ENCODE assay signal across 7 cellular contexts in genomic region chr18:9682572-9682971, GRCh38.
"Had no signal": no experiment of that assay in that cellular context is flagged by ENCODE, and none has a peak within 500 bp of the region (broad histone marks: within the 10 kb centered on the region; RNA-seq: fewer than 3 reads in every experiment).

No MANE protein-coding gene starts in this region.

- H3K27ac ChIP-seq: KMS-11 had no signal

- H3K9me3 Mint-ChIP-seq: HFFc6 had no signal

- H3K36me3 ChIP-seq: HAP-1 had no signal

- H3K4me3 ChIP-seq: HAP-1 had no signal

- H3K4me1 ChIP-seq: HAP-1 had no signal

- H3K4me3 Mint-ChIP-seq: HFFc6 had no signal

- DNase-seq: GOT3, H7, Karpas-422, KBM-7 had no signal

- H3K9me3 ChIP-seq: HAP-1 had no signal

- H3K9ac ChIP-seq: KMS-11 had no signal

- H3K27ac Mint-ChIP-seq: HFFc6 had no signal

- H3K4me2 ChIP-seq: KMS-11 had no signal
